In the genomic region with DNA sequence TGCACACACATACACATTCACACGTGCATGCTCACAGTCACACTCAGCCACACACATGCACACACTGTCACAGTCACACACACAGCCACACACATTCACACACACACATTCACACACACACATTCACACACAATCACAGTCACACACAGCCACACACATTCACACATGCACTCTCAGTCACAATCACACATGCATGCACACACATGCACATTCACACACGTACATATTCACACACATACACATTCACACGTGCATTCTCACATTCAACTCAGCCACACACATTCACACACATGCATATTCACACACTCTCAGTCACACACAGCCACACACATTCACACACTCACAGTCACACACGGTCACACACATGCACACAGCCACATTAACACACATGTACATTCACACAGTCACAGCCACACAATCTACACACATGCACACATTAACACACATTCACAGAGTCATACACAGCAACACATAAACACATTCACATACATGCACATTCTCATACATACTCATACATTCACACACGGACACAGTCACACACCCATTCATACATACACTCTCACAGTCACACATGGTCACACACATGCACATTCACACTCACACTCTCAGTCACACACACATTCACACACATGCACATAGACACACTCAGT, we compare ENCODE assay signal across 20 cellular contexts.
DNase-seq lines count a peak whose midpoint lies in the region; ATAC-seq, FAIRE-seq and TF ChIP-seq lines count a peak whose summit lies in the region.
"Had no signal": no experiment of that assay in that cellular context is flagged by ENCODE, and none has a peak within 500 bp of the region (broad histone marks: within the 10 kb centered on the region; RNA-seq: fewer than 3 reads in every experiment).

No MANE protein-coding gene starts in this region.

- no peaks in the 10 kb centered on the region for H3K36me3 Mint-ChIP-seq in endodermal cell (ENCODE audit: low read depth)

- H3K9me3 ChIP-seq in GM12878 (replicated peaks; ENCODE audit: control insufficient read depth, insufficient read depth, low read length), result no peaks in the 10 kb centered on the region; the same call in 1 of the 3 replicates
- H3K9me3 ChIP-seq in endodermal cell (ENCODE audit: control insufficient read depth, low read length), result peaks cover 12% of the 10 kb centered on the region
- H3K9me3 ChIP-seq in effector memory CD4-positive, alpha-beta T cell (ENCODE audit: control insufficient read depth, low read length), result no peaks in the 10 kb centered on the region

- no peak for TF ChIP-seq CTCF in GM12878 (IDR thresholded peaks at IDR 0.05 in 2 of 3, conservative IDR thresholded peaks at IDR 0.05 in 1 of 3; ENCODE audit: control insufficient read depth in 2 of 3, extremely low read depth in 1 of 3, insufficient read depth in 1 of 3, low read depth in 3 of 3, low read length in 3 of 3)
- TF ChIP-seq CTCF in endodermal cell (conservative IDR thresholded peaks at IDR 0.05), result no peak
- TF ChIP-seq CTCF in D721Med (IDR thresholded peaks at IDR 0.05; ENCODE audit: insufficient read depth, missing control alignments), result no peak

- no peaks in the 10 kb centered on the region for H4K20me1 ChIP-seq in GM12878 (ENCODE audit: control insufficient read depth, insufficient read depth)

- H3K4me1 ChIP-seq in GM12878 (ENCODE audit: control insufficient read depth, insufficient read depth, low read length) (no peaks in the 10 kb centered on the region), endodermal cell (ENCODE audit: control insufficient read depth, insufficient read depth, low read length) (no peaks in the 10 kb centered on the region)
- no peaks in the 10 kb centered on the region for H3K4me1 ChIP-seq in effector memory CD4-positive, alpha-beta T cell (ENCODE audit: control insufficient read depth, insufficient read depth, low read length, poor library complexity, severe bottlenecking)
- H3K4me1 ChIP-seq: A549, Caco-2 had no signal

- TF ChIP-seq RAD21 in GM12878 (IDR thresholded peaks at IDR 0.05; ENCODE audit: insufficient read depth, low read depth, low read length), result no peak

- RAD21 ChIA-PET in GM12878 (lab: Charles Lee; ENCODE audit: unreplicated experiment), result no interaction called here

- ATAC-seq in GM12878, result no peak
- ATAC-seq: A549 had no signal

- no peak overlapping the region for H3K9ac ChIP-seq in GM12878 (ENCODE audit: control insufficient read depth, insufficient read depth, low read length)
- no peak overlapping the region for H3K9ac ChIP-seq in endodermal cell (ENCODE audit: extremely low read depth, low read length, poor library complexity, severe bottlenecking)

- TF ChIP-seq EP300 in GM12878 (IDR thresholded peaks at IDR 0.05; ENCODE audit: borderline replicate concordance in 1 of 2, control insufficient read depth in 1 of 2, low read depth in 2 of 2, low read length in 2 of 2), result no peak

- H3K79me2 ChIP-seq in GM12878 (ENCODE audit: control insufficient read depth, insufficient read depth, low read length), result no peaks in the 10 kb centered on the region

- CTCF ChIA-PET in GM12878 (lab: Yijun Ruan, JAX), result no interaction called here

- BruUV-seq in GM12878 (replicated peaks; lab: Mats Ljungman, UMichigan), result no TSS peak

- SMC1A ChIA-PET in GM12878 (lab: Charles Lee; ENCODE audit: uncharacterized antibody, unreplicated experiment), result no interaction called here

- no peak overlapping the region for H3K4me3 Mint-ChIP-seq in endodermal cell
- H3K4me3 Mint-ChIP-seq: CD4-positive, alpha-beta T cell; H9 had no signal

- intact Hi-C loops in GM12878 (cut with micrococcal nuclease; ENCODE audit: unreplicated experiment), result no loop called here
- intact Hi-C loops in posterior vena cava (cut with DNase I), result no loop called here

- in situ Hi-C loops in GM12878 (cut with MboI), result no loop called here

- no peak overlapping the region for H3K4me2 ChIP-seq in GM12878 (ENCODE audit: control insufficient read depth, insufficient read depth)
- H3K4me2 ChIP-seq: A549 had no signal

- H3K36me3 ChIP-seq in GM12878 (ENCODE audit: control insufficient read depth in 2 of 2, insufficient read depth in 2 of 2, low read length in 1 of 2) (no peaks in the 10 kb centered on the region), endodermal cell (ENCODE audit: control insufficient read depth, insufficient read depth, low read length) (no peaks in the 10 kb centered on the region)
- H3K36me3 ChIP-seq in effector memory CD4-positive, alpha-beta T cell (ENCODE audit: control insufficient read depth, insufficient read depth, low read length), result no peaks in the 10 kb centered on the region

- FAIRE-seq in GM12891 (lab: Jason Lieb, UNC), result peak; percentile 74
- FAIRE-seq in GM12878 (lab: Jason Lieb, UNC), result peak; percentile 73
- no peak for FAIRE-seq in D721Med (lab: Jason Lieb, UNC)
- FAIRE-seq: A549 had no signal

- no peak for TF ChIP-seq POLR2A in GM12891 (IDR thresholded peaks at IDR 0.05; ENCODE audit: low read depth, low read length)
- TF ChIP-seq POLR2A in GM12878 (IDR thresholded peaks at IDR 0.05; ENCODE audit: low read depth, low read length), result no peak

- DNase-seq in GM12891 (ENCODE audit: insufficient read length, low spot score), result no peak
- no peak for DNase-seq in GM12878 (ENCODE audit: low read depth, low spot score)
- DNase-seq in endodermal cell, result peak; percentile 9
- peak; percentile 4 for DNase-seq in posterior vena cava (ENCODE audit: low spot score)
- DNase-seq in activated gamma-delta T cell treated with Interleukin-2 at 50 U/mL for 16 hours, result no peak
- DNase-seq in effector memory CD4-positive, alpha-beta T cell, result no peak
- no peak for DNase-seq in D721Med (ENCODE audit: insufficient read length, low spot score)
- no peak for DNase-seq in NCI-H510A (lab: John Stamatoyannopoulos, UW)
- DNase-seq: AML-193, Caco-2, DMS153, DMS79, GDM1, GOT3, H9, IMR-90 had no signal

- peaks cover 11% of the 10 kb centered on the region for H3K9me3 Mint-ChIP-seq in endodermal cell

- H3K4me1 Mint-ChIP-seq in endodermal cell, result no peaks in the 10 kb centered on the region

- no peak overlapping the region for H3K27ac Mint-ChIP-seq in endodermal cell
- H3K27ac Mint-ChIP-seq: CD4-positive, alpha-beta T cell; H9 had no signal

- 21% methylated on average over 5 of the region's 5 CpGs for WGBS in GM12878 (ENCODE audit: insufficient coverage, insufficient replicate concordance, low lambda C conversion rate, missing lambda C conversion rate)
- WGBS in endodermal cell (ENCODE audit: insufficient coverage in 1 of 2, insufficient read length in 1 of 2), 2 experiments, result 87% methylated on average over 4 to 5 of the region's 5 CpGs

- POLR2A ChIA-PET in GM12878 (lab: Charles Lee), result no interaction called here

- H3K27me3 ChIP-seq in GM12878 (replicated peaks in 1 of 2; ENCODE audit: control insufficient read depth in 2 of 2, insufficient read depth in 2 of 2, low read length in 1 of 2), result no peaks in the 10 kb centered on the region
- H3K27me3 ChIP-seq in endodermal cell (ENCODE audit: control insufficient read depth, insufficient read depth, low read length, poor library complexity, severe bottlenecking), result no peaks in the 10 kb centered on the region
- no peaks in the 10 kb centered on the region for H3K27me3 ChIP-seq in effector memory CD4-positive, alpha-beta T cell (replicated peaks; ENCODE audit: control insufficient read depth, insufficient read depth, low read length, poor library complexity, severe bottlenecking)

- H3K4me3 ChIP-seq in GM12878, result no peak overlapping the region
- H3K4me3 ChIP-seq in endodermal cell (ENCODE audit: low read length), result no peak overlapping the region
- no peak overlapping the region for H3K4me3 ChIP-seq in effector memory CD4-positive, alpha-beta T cell (ENCODE audit: insufficient read depth, low read depth, low read length, poor library complexity, severe bottlenecking)
- H3K4me3 ChIP-seq: A549 had no signal

- H2AFZ ChIP-seq in GM12878 (ENCODE audit: control insufficient read depth, low read depth, low read length), result no peak overlapping the region

- H3K27ac ChIP-seq in GM12878 (ENCODE audit: control insufficient read depth, insufficient read depth) (no peak overlapping the region), endodermal cell (ENCODE audit: low read depth, low read length) (no peak overlapping the region)
- no peak overlapping the region for H3K27ac ChIP-seq in effector memory CD4-positive, alpha-beta T cell (ENCODE audit: insufficient read depth, low read length, poor library complexity, severe bottlenecking)
- H3K27ac ChIP-seq: 22Rv1, A549, C4-2B had no signal

- H3K27me3 Mint-ChIP-seq in endodermal cell (ENCODE audit: insufficient read depth), result peaks cover 2% of the 10 kb centered on the region
- H3K27me3 Mint-ChIP-seq: CD4-positive, alpha-beta T cell had no signal

TF ChIP-seq in GM12891, 5 proteins besides CTCF, POLR2A, EP300 and RAD21:
- TF ChIP-seq TAF1 (IDR thresholded peaks at IDR 0.05; ENCODE audit: low read depth, low read length), result no peak
TF ChIP-seq in GM12891: peak in this region for 0.

TF ChIP-seq in GM12878, 131 proteins besides CTCF, POLR2A, EP300 and RAD21:
- TF ChIP-seq TCF3 (IDR thresholded peaks at IDR 0.05; ENCODE audit: borderline replicate concordance, insufficient read depth, low read depth, low read length) (0 out of 2 replicates have a peak, but pooled peaks have one; percentile 17), SPI1 (IDR thresholded peaks at IDR 0.05; ENCODE audit: borderline replicate concordance, insufficient read depth, low read depth, low read length) (no peak), NR2C2 (IDR thresholded peaks at IDR 0.05; ENCODE audit: borderline replicate concordance, control insufficient read depth, insufficient read length, low read depth) (peak; percentile 37)
- TF ChIP-seq, protein P1, sequence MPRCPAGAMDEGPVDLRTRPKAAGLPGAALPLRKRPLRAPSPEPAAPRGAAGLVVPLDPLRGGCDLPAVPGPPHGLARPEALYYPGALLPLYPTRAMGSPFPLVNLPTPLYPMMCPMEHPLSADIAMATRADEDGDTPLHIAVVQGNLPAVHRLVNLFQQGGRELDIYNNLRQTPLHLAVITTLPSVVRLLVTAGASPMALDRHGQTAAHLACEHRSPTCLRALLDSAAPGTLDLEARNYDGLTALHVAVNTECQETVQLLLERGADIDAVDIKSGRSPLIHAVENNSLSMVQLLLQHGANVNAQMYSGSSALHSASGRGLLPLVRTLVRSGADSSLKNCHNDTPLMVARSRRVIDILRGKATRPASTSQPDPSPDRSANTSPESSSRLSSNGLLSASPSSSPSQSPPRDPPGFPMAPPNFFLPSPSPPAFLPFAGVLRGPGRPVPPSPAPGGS (IDR thresholded peaks at IDR 0.05; ENCODE audit: borderline replicate concordance, insufficient read depth, low read depth, low read length, poor library complexity, severe bottlenecking), result peak; percentile 82
TF ChIP-seq in GM12878: peak in this region for 3.

Comparison
In these comparisons a context has a peak if more than half of its experiments do, and no peak if none do; other contexts are left out.
1. DNase-seq: peak in endodermal cell (single experiment) and posterior vena cava (single experiment); none in GM12891 (single experiment), GM12878 (single experiment), activated gamma-delta T cell treated with Interleukin-2 at 50 U/mL for 16 hours (single experiment), effector memory CD4-positive, alpha-beta T cell (0 of 3), D721Med (single experiment) and NCI-H510A (single experiment).